ENCODE assay signal across 8 cellular contexts in the genomic region with DNA sequence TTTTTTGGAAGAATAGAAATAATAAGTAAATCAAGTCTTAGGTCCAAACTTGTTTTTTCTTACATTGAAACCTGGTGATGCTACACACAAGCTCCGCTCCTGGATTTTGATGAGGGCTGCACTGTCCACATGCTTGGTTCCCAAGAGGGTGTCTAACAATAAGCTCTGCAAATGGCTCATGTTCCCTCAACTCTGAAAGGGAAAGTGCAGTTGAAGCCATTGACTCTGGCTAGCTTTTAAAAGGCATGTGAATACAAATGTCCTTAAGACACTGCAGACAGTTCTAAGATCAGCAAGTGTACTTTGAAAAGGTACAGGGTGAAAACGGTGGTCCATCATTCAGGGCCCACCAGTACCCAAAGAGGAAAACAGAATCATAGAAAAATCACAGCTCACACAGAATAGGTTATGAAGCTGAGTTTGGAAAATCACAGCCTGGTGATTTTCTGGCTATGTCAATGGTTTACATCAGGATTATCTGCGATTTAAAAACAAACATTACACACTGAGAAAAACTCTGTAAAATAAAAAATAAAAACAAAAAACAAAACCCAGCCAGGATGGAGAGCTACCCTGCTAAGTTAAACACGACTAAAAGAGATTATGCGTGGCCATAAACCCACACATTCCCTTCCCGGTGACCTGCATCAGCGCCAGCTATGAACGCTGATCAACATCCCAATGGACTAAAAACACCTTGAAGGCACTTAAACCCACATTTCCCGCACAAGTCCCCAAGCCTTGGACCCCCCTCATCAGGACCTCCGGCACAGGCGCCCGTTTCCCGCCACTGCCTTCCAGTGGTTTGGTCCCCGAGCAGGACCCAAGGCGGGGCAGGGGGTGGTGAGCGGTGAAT. TPM values are rescaled to one million over a fixed set of nuclear protein-coding genes. Genes with fewer than 3 reads are reported as not detected.
DNase-seq lines count a peak whose midpoint lies in the region; ATAC-seq, FAIRE-seq and TF ChIP-seq lines count a peak whose summit lies in the region.

No MANE protein-coding gene starts in this region.

- DNase-seq in activated naive CD4-positive, alpha-beta T cell treated with anti-CD3 and anti-CD28 coated beads, Interleukin-2, amount 10 ng/mL, durations not matched to agents 7 days and 5 days, result no peak
- DNase-seq in activated naive CD4-positive, alpha-beta T cell treated with anti-CD3 and anti-CD28 coated beads, Interleukin-2, amount 50 U/mL, for 16 hours, result no peak
- no peak for DNase-seq in glutamatergic neuron
- DNase-seq in D721Med (ENCODE audit: insufficient read length, low spot score), result no peak

- H3K4me3 ChIP-seq in WI38 (ENCODE audit: low read depth, low read length), result peak overlapping the region; percentile 75
- H3K4me3 ChIP-seq in skin epidermis, result peak overlapping the region; percentile 56 to 85 (median 62)

- H3K9me3 Mint-ChIP-seq in activated naive CD4-positive, alpha-beta T cell treated with anti-CD3 and anti-CD28 coated beads, Interleukin-2, amount 10 ng/mL, durations not matched to agents 7 days and 5 days, result no peaks in the 10 kb centered on the region
- peaks cover 5% of the 10 kb centered on the region for H3K9me3 Mint-ChIP-seq in glutamatergic neuron (ENCODE audit: unreplicated experiment)

- peak overlapping the region; percentile 70 to 93 (median 82) for H3K27ac ChIP-seq in skin epidermis

- peaks cover 15% of the 10 kb centered on the region for H3K4me1 Mint-ChIP-seq in activated naive CD4-positive, alpha-beta T cell treated with anti-CD3 and anti-CD28 coated beads, Interleukin-2, amount 10 ng/mL, durations not matched to agents 7 days and 5 days
- H3K4me1 Mint-ChIP-seq in glutamatergic neuron (ENCODE audit: low read depth, unreplicated experiment), result peaks cover 13% of the 10 kb centered on the region

- peak overlapping the region; percentile 69 for H3K27ac Mint-ChIP-seq in activated naive CD4-positive, alpha-beta T cell treated with anti-CD3 and anti-CD28 coated beads, Interleukin-2, amount 10 ng/mL, durations not matched to agents 7 days and 5 days
- H3K27ac Mint-ChIP-seq in glutamatergic neuron (ENCODE audit: unreplicated experiment), result no peak overlapping the region

- peak overlapping the region; percentile 70 for H3K4me3 Mint-ChIP-seq in activated naive CD4-positive, alpha-beta T cell treated with anti-CD3 and anti-CD28 coated beads, Interleukin-2, amount 10 ng/mL, durations not matched to agents 7 days and 5 days
- H3K4me3 Mint-ChIP-seq in glutamatergic neuron (ENCODE audit: unreplicated experiment), result peak overlapping the region; percentile 92

- no peak for ATAC-seq in GM18520 (IDR thresholded peaks at IDR 0.05; ENCODE audit: unreplicated experiment)
- no peak for ATAC-seq in HG02973 (IDR thresholded peaks at IDR 0.05; ENCODE audit: unreplicated experiment)

- CTCF ChIA-PET in activated naive CD4-positive, alpha-beta T cell treated with anti-CD3 and anti-CD28 coated beads, Interleukin-2, amount 10 ng/mL, durations not matched to agents 7 days and 5 days (lab: Charles Lee), result interaction anchor here (0.8 to 1.4 kb wide), 3 partner anchors 39 to 590 kb away, joined by 3 to 5 read pairs (median 4); a partner anchor contains a TSS

- TF ChIP-seq CTCF in WI38 (IDR thresholded peaks at IDR 0.05; ENCODE audit: low read depth, low read length), result no peak
- no peak for TF ChIP-seq CTCF in glutamatergic neuron (IDR thresholded peaks at IDR 0.05; ENCODE audit: partially characterized antibody, unreplicated experiment)
- TF ChIP-seq CTCF in D721Med (IDR thresholded peaks at IDR 0.05; ENCODE audit: insufficient read depth, missing control alignments), result no peak

- H3K27me3 Mint-ChIP-seq in activated naive CD4-positive, alpha-beta T cell treated with anti-CD3 and anti-CD28 coated beads, Interleukin-2, amount 10 ng/mL, durations not matched to agents 7 days and 5 days, result peaks cover 9% of the 10 kb centered on the region
- H3K27me3 Mint-ChIP-seq in glutamatergic neuron (ENCODE audit: unreplicated experiment), result peaks cover 2% of the 10 kb centered on the region

- FAIRE-seq in D721Med (lab: Jason Lieb, UNC), result no peak

- H3K36me3 Mint-ChIP-seq in activated naive CD4-positive, alpha-beta T cell treated with anti-CD3 and anti-CD28 coated beads, Interleukin-2, amount 10 ng/mL, durations not matched to agents 7 days and 5 days, result no peaks in the 10 kb centered on the region
- no peaks in the 10 kb centered on the region for H3K36me3 Mint-ChIP-seq in glutamatergic neuron (ENCODE audit: unreplicated experiment)

RNA-seq across cellular contexts. Expression of a gene that starts 0.6 kb away (rescaled TPM):
- not detected for total RNA-seq in glutamatergic neuron (ENCODE audit: unreplicated experiment)

RNA-seq across cellular contexts. Expression of a gene that starts 0.7 kb away (rescaled TPM):
- total RNA-seq in glutamatergic neuron (ENCODE audit: unreplicated experiment), result 18.9 TPM

RNA-seq across cellular contexts. Expression of a gene that starts 38.0 kb away (rescaled TPM):
- 38.0 TPM for total RNA-seq in glutamatergic neuron (ENCODE audit: unreplicated experiment)

RNA-seq across cellular contexts. Expression of a gene that starts 46.5 kb away (rescaled TPM):
- 76.5 TPM for total RNA-seq in glutamatergic neuron (ENCODE audit: unreplicated experiment)

RNA-seq across cellular contexts. Expression of a gene that starts 52.3 kb away (rescaled TPM):
- total RNA-seq in glutamatergic neuron (ENCODE audit: unreplicated experiment), result 0.69 TPM
